ENCODE assay signal across 28 cellular contexts in the genomic region with DNA sequence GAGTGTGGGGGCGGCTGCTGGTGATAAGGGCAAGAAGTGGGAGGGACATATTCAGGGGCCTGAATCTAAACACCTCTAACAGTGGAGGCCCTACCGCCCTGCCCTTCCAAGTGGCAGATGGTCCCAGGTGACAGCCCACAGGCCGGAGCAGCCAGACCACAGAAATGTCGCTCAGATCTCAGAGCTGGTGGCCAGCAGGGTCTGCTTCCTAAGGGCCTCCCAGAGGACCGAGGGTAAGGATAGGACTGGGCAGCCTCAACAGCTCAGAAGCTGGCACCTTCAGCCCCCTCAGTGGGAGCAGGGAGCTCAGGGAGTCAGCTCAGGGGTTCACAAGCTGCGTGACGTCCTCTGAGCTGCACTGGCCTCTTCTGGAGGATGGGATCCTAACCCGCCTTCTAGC.
DNase-seq lines count a peak whose midpoint lies in the region; ATAC-seq, FAIRE-seq and TF ChIP-seq lines count a peak whose summit lies in the region.
"Had no signal": no experiment of that assay in that cellular context is flagged by ENCODE, and none has a peak within 500 bp of the region (broad histone marks: within the 10 kb centered on the region; RNA-seq: fewer than 3 reads in every experiment).

No MANE protein-coding gene starts in this region.

- H3K18ac ChIP-seq in neuronal stem cell (ENCODE audit: low read length) = no peak overlapping the region

- H3K4ac ChIP-seq in neuronal stem cell (ENCODE audit: low read length) = no peak overlapping the region

- no peaks in the 10 kb centered on the region for H3K79me1 ChIP-seq in neuronal stem cell (ENCODE audit: low read depth, low read length)

- H2BK5ac ChIP-seq in neuronal stem cell (ENCODE audit: low read length) = no peak overlapping the region

- no peak for TF ChIP-seq EP300 in K562 (IDR thresholded peaks at IDR 0.05; ENCODE audit: low read length)

- H2BK15ac ChIP-seq in neuronal stem cell (ENCODE audit: low read length) = no peak overlapping the region

- no peak overlapping the region for H3K14ac ChIP-seq in neuronal stem cell (ENCODE audit: low read length)

- intact Hi-C loops in K562 (cut with micrococcal nuclease) = no loop called here

- H4K91ac ChIP-seq in neuronal stem cell (ENCODE audit: low read depth, low read length, poor library complexity) = no peak overlapping the region

- H3K4me3 ChIP-seq in GM23338 (no peak overlapping the region), HEK293 (ENCODE audit: low read depth, low read length) (no peak overlapping the region), K562 (no peak overlapping the region), neuronal stem cell (ENCODE audit: low read length in 2 of 2) (no peak overlapping the region)
- H3K4me3 ChIP-seq: BLaER1, GM12878 had no signal

- H3K27ac ChIP-seq in GM23338 (ENCODE audit: low read depth) (no peak overlapping the region), HEK293 (ENCODE audit: extremely low read depth, low read depth, low read length) (no peak overlapping the region), K562 (ENCODE audit: extremely low read depth, low read depth, low read length) (no peak overlapping the region), neuronal stem cell (replicated peaks; ENCODE audit: low read length) (no peak overlapping the region), caudate nucleus (ENCODE audit: low read depth, low read length) (no peak overlapping the region)
- H3K27ac ChIP-seq: BLaER1 had no signal

- H3K36me3 ChIP-seq in GM23338 (ENCODE audit: insufficient read depth) (no peaks in the 10 kb centered on the region), HEK293 (ENCODE audit: control insufficient read depth in 2 of 2, insufficient read depth in 1 of 2, low read length in 2 of 2) (no peaks in the 10 kb centered on the region), K562 (ENCODE audit: control insufficient read depth, insufficient read depth, low read length) (no peaks in the 10 kb centered on the region), neuronal stem cell (replicated peaks in 1 of 2; ENCODE audit: control insufficient read depth in 2 of 2, insufficient read depth in 2 of 2, low read length in 2 of 2) (no peaks in the 10 kb centered on the region)
- H3K36me3 ChIP-seq: BE2C, BLaER1 had no signal

- H3K27me3 ChIP-seq in GM23338 (ENCODE audit: insufficient read depth) (no peaks in the 10 kb centered on the region), K562 (ENCODE audit: control insufficient read depth in 2 of 2, insufficient read depth in 2 of 2, low read length in 2 of 2) (peaks cover 0 to under 1% of the 10 kb centered on the region in 2 experiments; a peak in 1 of 5 replicates), neuronal stem cell (ENCODE audit: control insufficient read depth in 3 of 3, insufficient read depth in 3 of 3, low read depth in 1 of 3, low read length in 3 of 3) (no peaks in the 10 kb centered on the region)
- H3K27me3 ChIP-seq: BE2C, BLaER1 had no signal

- 0% methylated on average over 8 of the region's 8 CpGs for WGBS in K562 (ENCODE audit: insufficient coverage, low coverage, missing lambda C conversion rate)
- WGBS in neuronal stem cell (ENCODE audit: extremely low coverage in 2 of 2, insufficient read length in 2 of 2, insufficient replicate concordance in 1 of 2), 2 donors = no CpG with 5 or more reads among the region's 8 CpGs

- peaks cover 16% of the 10 kb centered on the region for H3K27me3 Mint-ChIP-seq in GM23338 (ENCODE audit: insufficient read depth, low read depth, poor library complexity)

- no peak for TF ChIP-seq RAD21 in K562 (CRISPR knock-in tag; conservative IDR thresholded peaks at IDR 0.05 in 1 of 2, IDR thresholded peaks at IDR 0.05 in 1 of 2)

- H3K9me3 ChIP-seq in HEK293 (ENCODE audit: control insufficient read depth, insufficient read depth, low read depth, low read length) (no peaks in the 10 kb centered on the region), K562 (replicated peaks; ENCODE audit: control insufficient read depth, insufficient read depth, low read depth, low read length) (no peaks in the 10 kb centered on the region), neuronal stem cell (replicated peaks in 1 of 2; ENCODE audit: control insufficient read depth in 2 of 2, insufficient read depth in 1 of 2, low read depth in 1 of 2, low read length in 2 of 2) (no peaks in the 10 kb centered on the region)
- H3K9me3 ChIP-seq: BE2C, BLaER1 had no signal

- H3K4me2 ChIP-seq in GM23338 (no peak overlapping the region), K562 (ENCODE audit: insufficient read depth, low read length) (no peak overlapping the region), neuronal stem cell (ENCODE audit: insufficient read depth, low read length, poor library complexity, severe bottlenecking) (no peak overlapping the region)
- H3K4me2 ChIP-seq: BLaER1 had no signal

- no peak overlapping the region for H3K23ac ChIP-seq in neuronal stem cell (ENCODE audit: low read depth, low read length, poor library complexity)

- H3F3A ChIP-seq in GM23338 (replicated peaks; ENCODE audit: low read depth) = no peaks in the 10 kb centered on the region

- H3K9me2 ChIP-seq in GM23338 (ENCODE audit: insufficient read depth) = no peaks in the 10 kb centered on the region

- CTCF ChIA-PET in HEK293 (lab: Yijun Ruan, JAX) = interaction anchor here (0.6 kb wide), 1 partner anchor 570 kb away, joined by 4 read pairs; no protein-coding TSS in a partner anchor
- CTCF ChIA-PET in K562 (lab: Yijun Ruan, JAX; ENCODE audit: low intra/inter-chr PET ratio) = no interaction called here

- no peak for TF ChIP-seq POLR2A in K562 (conservative IDR thresholded peaks at IDR 0.05)

- in situ Hi-C loops in K562 (cut with MboI) = no loop called here

- FAIRE-seq in K562 (lab: Jason Lieb, UNC) = no peak
- FAIRE-seq: A204.1, GM12878, GM12892, GM18507 had no signal

- TF ChIP-seq CTCF in GM23338 (conservative IDR thresholded peaks at IDR 0.05; ENCODE audit: low read depth in 2 of 2) = no peak
- TF ChIP-seq CTCF in HEK293 (tag by site-specific recombination; IDR thresholded peaks at IDR 0.05) = no peak
- TF ChIP-seq CTCF in K562 (IDR thresholded peaks at IDR 0.05 in 2 of 3, conservative IDR thresholded peaks at IDR 0.05 in 1 of 3; ENCODE audit: insufficient read depth in 2 of 3, low read depth in 1 of 3, low read length in 3 of 3) = no peak

- no peaks in the 10 kb centered on the region for H3K79me2 ChIP-seq in GM23338 (replicated peaks; ENCODE audit: insufficient read depth)
- H3K79me2 ChIP-seq in K562 (ENCODE audit: control insufficient read depth, insufficient read depth, low read length) = no peaks in the 10 kb centered on the region

- H3K9ac ChIP-seq in K562 (ENCODE audit: insufficient read depth in 1 of 2, low read depth in 2 of 2, low read length in 2 of 2) = peak overlapping the region in 1 of 2 experiments; percentile 13; a peak in 1 of 4 replicates
- no peak overlapping the region for H3K9ac ChIP-seq in neuronal stem cell (ENCODE audit: low read depth, low read length, poor library complexity)
- H3K9ac ChIP-seq: BLaER1 had no signal

- H3K9me3 Mint-ChIP-seq in GM23338 = no peaks in the 10 kb centered on the region; the same call in 2 of the 3 replicates
- H3K9me3 Mint-ChIP-seq in stimulated activated effector memory CD8-positive, alpha-beta T cell treated with anti-CD3 and anti-CD28 coated beads, Interleukin-12 subunit alpha, Interleukin-12 subunit beta, amount 100 ng/mL, for 72 hours = no peaks in the 10 kb centered on the region
- H3K9me3 Mint-ChIP-seq: CD14-positive monocyte; CD4-positive, alpha-beta memory T cell; CD8-positive, alpha-beta memory T cell had no signal

- no peak for ATAC-seq in GM23338
- ATAC-seq in K562 = no peak
- ATAC-seq in stimulated activated effector memory CD8-positive, alpha-beta T cell treated with anti-CD3 and anti-CD28 coated beads, Interleukin-12 subunit alpha, Interleukin-12 subunit beta, amount 100 ng/mL, for 72 hours = no peak
- no peak for ATAC-seq in GM21381 (IDR thresholded peaks at IDR 0.05; ENCODE audit: unreplicated experiment)
- ATAC-seq: GM12878 had no signal

- no peaks in the 10 kb centered on the region for H4K20me1 ChIP-seq in GM23338 (replicated peaks; ENCODE audit: insufficient read depth)
- H4K20me1 ChIP-seq in K562 (replicated peaks; ENCODE audit: control insufficient read depth, insufficient read depth, low read length) = peaks cover 7% of the 10 kb centered on the region; the same call in 1 of the 2 replicates
- H4K20me1 ChIP-seq: BLaER1 had no signal

- no TSS peak for BruUV-seq in K562 (replicated peaks; lab: Mats Ljungman, UMichigan)

- no peak overlapping the region for H3K4me3 Mint-ChIP-seq in GM23338
- no peak overlapping the region for H3K4me3 Mint-ChIP-seq in stimulated activated effector memory CD8-positive, alpha-beta T cell treated with anti-CD3 and anti-CD28 coated beads, Interleukin-12 subunit alpha, Interleukin-12 subunit beta, amount 100 ng/mL, for 72 hours
- H3K4me3 Mint-ChIP-seq: CD14-positive monocyte; CD4-positive, alpha-beta memory T cell; CD4-positive, CD25-positive, alpha-beta regulatory T cell; CD8-positive, alpha-beta memory T cell had no signal

- no peak overlapping the region for H4K8ac ChIP-seq in neuronal stem cell (ENCODE audit: low read depth, low read length)

- H3K4me1 Mint-ChIP-seq in GM23338 = peaks cover 30% of the 10 kb centered on the region
- no peaks in the 10 kb centered on the region for H3K4me1 Mint-ChIP-seq in stimulated activated effector memory CD8-positive, alpha-beta T cell treated with anti-CD3 and anti-CD28 coated beads, Interleukin-12 subunit alpha, Interleukin-12 subunit beta, amount 100 ng/mL, for 72 hours
- H3K4me1 Mint-ChIP-seq: CD14-positive monocyte; CD4-positive, alpha-beta memory T cell; CD4-positive, CD25-positive, alpha-beta regulatory T cell; CD8-positive, alpha-beta memory T cell had no signal

- H3K4me1 ChIP-seq in GM23338 (ENCODE audit: insufficient read depth) = peaks cover 15% of the 10 kb centered on the region
- H3K4me1 ChIP-seq in HEK293 (ENCODE audit: control insufficient read depth, insufficient read depth, low read length) = no peaks in the 10 kb centered on the region
- H3K4me1 ChIP-seq in K562 (replicated peaks in 1 of 2; ENCODE audit: control insufficient read depth in 2 of 2, insufficient read depth in 2 of 2, low read length in 2 of 2) = no peaks in the 10 kb centered on the region
- peaks cover 0 to 16% of the 10 kb centered on the region in 2 donors for H3K4me1 ChIP-seq in neuronal stem cell (ENCODE audit: control insufficient read depth in 2 of 2, insufficient read depth in 1 of 2, low read depth in 1 of 2, low read length in 2 of 2)
- H3K4me1 ChIP-seq: BLaER1 had no signal

- no peak overlapping the region for H2BK12ac ChIP-seq in neuronal stem cell (ENCODE audit: low read length)

- H2AFZ ChIP-seq in GM23338 = peak overlapping the region; percentile 52; the same call in 1 of the 2 replicates
- no peak overlapping the region for H2AFZ ChIP-seq in K562 (ENCODE audit: low read depth, low read length)
- H2AFZ ChIP-seq in neuronal stem cell (ENCODE audit: low read length) = no peak overlapping the region

- POLR2A ChIA-PET in HEK293 (lab: Yijun Ruan, JAX) (no interaction called here), K562 (lab: Yijun Ruan, JAX) (interaction anchor here (0.6 kb wide), 1 partner anchor 88 kb away, joined by 3 read pairs; no protein-coding TSS in a partner anchor)

- peak overlapping the region; percentile 44 for H2AK5ac ChIP-seq in neuronal stem cell (ENCODE audit: low read depth, low read length)

- no peaks in the 10 kb centered on the region for H3K9me1 ChIP-seq in K562 (ENCODE audit: control insufficient read depth, insufficient read depth, low read length)

- H2BK120ac ChIP-seq in neuronal stem cell (ENCODE audit: low read depth, low read length) = no peak overlapping the region

- H3K36me3 Mint-ChIP-seq in GM23338 (ENCODE audit: low read depth) = no peaks in the 10 kb centered on the region
- no peaks in the 10 kb centered on the region for H3K36me3 Mint-ChIP-seq in stimulated activated effector memory CD8-positive, alpha-beta T cell treated with anti-CD3 and anti-CD28 coated beads, Interleukin-12 subunit alpha, Interleukin-12 subunit beta, amount 100 ng/mL, for 72 hours
- H3K36me3 Mint-ChIP-seq: CD14-positive monocyte; CD4-positive, alpha-beta memory T cell; CD4-positive, CD25-positive, alpha-beta regulatory T cell; CD8-positive, alpha-beta memory T cell had no signal

- no peak overlapping the region for H3K27ac Mint-ChIP-seq in GM23338
- H3K27ac Mint-ChIP-seq in stimulated activated effector memory CD8-positive, alpha-beta T cell treated with anti-CD3 and anti-CD28 coated beads, Interleukin-12 subunit alpha, Interleukin-12 subunit beta, amount 100 ng/mL, for 72 hours = no peak overlapping the region
- H3K27ac Mint-ChIP-seq: CD14-positive monocyte; CD4-positive, alpha-beta memory T cell; CD8-positive, alpha-beta memory T cell had no signal

- DNase-seq in GM23338 (ENCODE audit: low spot score) (no peak), K562 (ENCODE audit: extremely low read depth in 1 of 4, low spot score in 3 of 4) (no peak), neuronal stem cell (ENCODE audit: low spot score) (no peak), caudate nucleus (lab: John Stamatoyannopoulos, UW) (no peak)
- no peak for DNase-seq in stimulated activated effector memory CD8-positive, alpha-beta T cell treated with anti-CD3 and anti-CD28 coated beads, Interleukin-12 subunit alpha, Interleukin-12 subunit beta, amount 100 ng/mL, for 72 hours (ENCODE audit: low spot score in 2 of 2)
- DNase-seq: 8988T; ACHN; BE2C; C1 segment of cervical spinal cord; CD4-positive, alpha-beta memory T cell; CD4-positive, CD25-positive, alpha-beta regulatory T cell; CD8-positive, alpha-beta memory T cell; COR-L47; DMS 273 treated with DMSO at 0.1 percent for 48 hours; DMS153; DMS53; DMS79; DND-41; EL; GDM1 had no signal
